In genomic region chrX:97050413-97050812, GRCh38 we compare ENCODE assay signal across 25 cellular contexts.
A peak's percentile ranks its signal among the peaks of the same experiment; 100 is the strongest.
DNase-seq lines count a peak whose midpoint lies in the region; ATAC-seq, FAIRE-seq and TF ChIP-seq lines count a peak whose summit lies in the region.
"Had no signal": no experiment of that assay in that cellular context is flagged by ENCODE, and none has a peak within 500 bp of the region (broad histone marks: within the 10 kb centered on the region; RNA-seq: fewer than 3 reads in every experiment).

No MANE protein-coding gene starts in this region.

- H3K9ac ChIP-seq in astrocyte (ENCODE audit: low read length): no peak overlapping the region
- H3K9ac ChIP-seq: BLaER1, SK-N-SH had no signal

- no peak for TF ChIP-seq CTCF in astrocyte (IDR thresholded peaks at IDR 0.05; ENCODE audit: insufficient read depth, low read depth, low read length)
- TF ChIP-seq CTCF in fibroblast of mammary gland (conservative IDR thresholded peaks at IDR 0.05; ENCODE audit: control insufficient read depth, insufficient read depth, low read depth, low read length): no peak

- ATAC-seq in GM18861 (IDR thresholded peaks at IDR 0.05; ENCODE audit: unreplicated experiment) (no peak), HG03097 (IDR thresholded peaks at IDR 0.05; ENCODE audit: low FRiP score, unreplicated experiment) (no peak)
- ATAC-seq: HCT116, PC-3 had no signal

- H3K4me1 ChIP-seq in astrocyte (ENCODE audit: insufficient read depth, low read length): no peaks in the 10 kb centered on the region
- H3K4me1 ChIP-seq: BLaER1 had no signal

- no peaks in the 10 kb centered on the region for H3K27me3 Mint-ChIP-seq in astrocyte (ENCODE audit: low read depth, unreplicated experiment)
- H3K27me3 Mint-ChIP-seq: CD4-positive, CD25-positive, alpha-beta regulatory T cell had no signal

- H3K4me1 Mint-ChIP-seq in astrocyte (ENCODE audit: low read depth, unreplicated experiment): no peaks in the 10 kb centered on the region

- no peaks in the 10 kb centered on the region for H3K79me2 ChIP-seq in astrocyte (ENCODE audit: insufficient read depth, low read length)

- DNase-seq in GM19239 (ENCODE audit: insufficient read length, low spot score) (no peak), astrocyte (ENCODE audit: low read depth) (no peak), fibroblast of mammary gland (ENCODE audit: low read depth) (peak; percentile 48), myocyte (ENCODE audit: low read depth) (peak; percentile 1), occipital lobe (lab: John Stamatoyannopoulos, UW) (no peak), NCI-H2029 (lab: John Stamatoyannopoulos, UW) (no peak)
- DNase-seq: CD4-positive, CD25-positive, alpha-beta regulatory T cell; COR-L47; DMS53; GOT3; Karpas-422; NCI-H1092 treated with DMSO at 0.1 percent for 48 hours; NCI-H1436; NCI-H187; NCI-H2171 treated with DMSO at 0.1 percent for 48 hours; NCI-H345; NCI-H524 treated with DMSO at 0.1 percent for 48 hours; NCI-H774; PC-3; SK-N-SH; SW 1271 had no signal

- no peaks in the 10 kb centered on the region for H3K36me3 ChIP-seq in astrocyte (ENCODE audit: insufficient read depth, low read length)
- H3K36me3 ChIP-seq: BLaER1 had no signal

- H3K4me3 Mint-ChIP-seq in astrocyte (ENCODE audit: unreplicated experiment): no peak overlapping the region
- H3K4me3 Mint-ChIP-seq: CD4-positive, CD25-positive, alpha-beta regulatory T cell had no signal

- FAIRE-seq in GM19239 (lab: Jason Lieb, UNC): peak; percentile 79
- peak; percentile 97 for FAIRE-seq in astrocyte (lab: Jason Lieb, UNC)

- H3K27ac Mint-ChIP-seq in astrocyte (ENCODE audit: unreplicated experiment): no peak overlapping the region
- H3K27ac Mint-ChIP-seq: CD4-positive, CD25-positive, alpha-beta regulatory T cell had no signal

- H3K9me3 ChIP-seq in astrocyte (ENCODE audit: insufficient read depth, low read depth, low read length): no peaks in the 10 kb centered on the region
- H3K9me3 ChIP-seq: BLaER1, SK-N-SH had no signal

- no peaks in the 10 kb centered on the region for H3K27me3 ChIP-seq in astrocyte (ENCODE audit: insufficient read depth, low read length)

- no peak overlapping the region for H3K4me2 ChIP-seq in astrocyte (ENCODE audit: low read length)
- H3K4me2 ChIP-seq: BLaER1, SK-N-SH had no signal

- H3K36me3 Mint-ChIP-seq in astrocyte (ENCODE audit: low read depth, unreplicated experiment): no peaks in the 10 kb centered on the region
- H3K36me3 Mint-ChIP-seq: CD4-positive, CD25-positive, alpha-beta regulatory T cell had no signal

- H3K4me3 ChIP-seq in astrocyte (ENCODE audit: insufficient read depth, low read depth, low read length) (no peak overlapping the region), fibroblast of mammary gland (ENCODE audit: control insufficient read depth, low read depth, low read length) (no peak overlapping the region)
- H3K4me3 ChIP-seq: BLaER1 had no signal

- no peaks in the 10 kb centered on the region for H3K9me3 Mint-ChIP-seq in astrocyte (ENCODE audit: unreplicated experiment)

- no peak overlapping the region for H3K27ac ChIP-seq in astrocyte (ENCODE audit: low read depth, low read length)
- H3K27ac ChIP-seq: BLaER1 had no signal

- no peak overlapping the region for H2AFZ ChIP-seq in astrocyte (ENCODE audit: low read depth, low read length)

- no peaks in the 10 kb centered on the region for H4K20me1 ChIP-seq in astrocyte (ENCODE audit: insufficient read depth, low read length)
- H4K20me1 ChIP-seq: BLaER1 had no signal

Comparison
In these comparisons a context has a peak if more than half of its experiments do, and no peak if none do; other contexts are left out.
1. DNase-seq: peak in fibroblast of mammary gland (single experiment) and myocyte (single experiment); none in GM19239 (single experiment), astrocyte (single experiment), occipital lobe (single experiment) and NCI-H2029 (single experiment).